Comparison of ENCODE assay signal across 9 cellular contexts in genomic region chr7:7861211-7861633, GRCh38.
DNase-seq lines count a peak whose midpoint lies in the region; ATAC-seq and TF ChIP-seq lines count a peak whose summit lies in the region.
"Had no signal": no experiment of that assay in that cellular context is flagged by ENCODE, and none has a peak within 500 bp of the region (broad histone marks: within the 10 kb centered on the region; RNA-seq: fewer than 3 reads in every experiment).

No MANE protein-coding gene starts in this region.

- H3K4me3 ChIP-seq in right lobe of liver = no peak overlapping the region

- intact Hi-C loops in right lobe of liver (cut with DNase I) = no loop called here

- no peaks in the 10 kb centered on the region for H3K27me3 ChIP-seq in right lobe of liver

- TF ChIP-seq CTCF in right lobe of liver (IDR thresholded peaks at IDR 0.05) = peak in 1 of 4 donors; percentile 9

- no peak for TF ChIP-seq POLR2A in right lobe of liver (IDR thresholded peaks at IDR 0.05)

- 43% methylated on average over 1 of the region's 1 CpG for WGBS in right lobe of liver (ENCODE audit: insufficient coverage, low coverage, low lambda C conversion rate, missing lambda C conversion rate)

- no peaks in the 10 kb centered on the region for H3K9me3 ChIP-seq in right lobe of liver

- peaks cover 0 to 5% (median 0%) of the 10 kb centered on the region in 4 donors for H3K4me1 ChIP-seq in right lobe of liver

- no peaks in the 10 kb centered on the region for H3K36me3 ChIP-seq in right lobe of liver

- DNase-seq in DMS79 (lab: John Stamatoyannopoulos, UW) (peak; percentile 70), NCI-H1092 treated with DMSO at 0.1 percent for 48 hours (lab: John Stamatoyannopoulos, UW) (peak; percentile 99), SW 1271 (lab: John Stamatoyannopoulos, UW) (peak; percentile 49 to 66), right lobe of liver (no peak), dedifferentiated amniotic fluid mesenchymal stem cell (ENCODE audit: extremely low spot score) (no peak), GM19240 (ENCODE audit: insufficient read length, low spot score) (no peak)
- DNase-seq: naive thymus-derived CD8-positive, alpha-beta T cell had no signal

- H3K27ac ChIP-seq in right lobe of liver = no peak overlapping the region

- peak; percentile 44 to 93 (median 76) for ATAC-seq in right lobe of liver
- ATAC-seq in HG03045 (IDR thresholded peaks at IDR 0.05; ENCODE audit: unreplicated experiment) = no peak
- ATAC-seq in HG02623 (IDR thresholded peaks at IDR 0.05; ENCODE audit: unreplicated experiment) = no peak
- ATAC-seq: naive thymus-derived CD8-positive, alpha-beta T cell had no signal

Comparison
In these comparisons a context has a peak if more than half of its experiments do, and no peak if none do; other contexts are left out.
1. DNase-seq: peak in DMS79 (single experiment), NCI-H1092 treated with DMSO at 0.1 percent for 48 hours (single experiment) and SW 1271 (2 of 2); none in right lobe of liver (0 of 3), dedifferentiated amniotic fluid mesenchymal stem cell (single experiment) and GM19240 (single experiment).
2. ATAC-seq: peak in right lobe of liver (4 of 4); none in HG03045 (single experiment) and HG02623 (single experiment).